1 cellular context compared by ENCODE assay signal in the genomic region with DNA sequence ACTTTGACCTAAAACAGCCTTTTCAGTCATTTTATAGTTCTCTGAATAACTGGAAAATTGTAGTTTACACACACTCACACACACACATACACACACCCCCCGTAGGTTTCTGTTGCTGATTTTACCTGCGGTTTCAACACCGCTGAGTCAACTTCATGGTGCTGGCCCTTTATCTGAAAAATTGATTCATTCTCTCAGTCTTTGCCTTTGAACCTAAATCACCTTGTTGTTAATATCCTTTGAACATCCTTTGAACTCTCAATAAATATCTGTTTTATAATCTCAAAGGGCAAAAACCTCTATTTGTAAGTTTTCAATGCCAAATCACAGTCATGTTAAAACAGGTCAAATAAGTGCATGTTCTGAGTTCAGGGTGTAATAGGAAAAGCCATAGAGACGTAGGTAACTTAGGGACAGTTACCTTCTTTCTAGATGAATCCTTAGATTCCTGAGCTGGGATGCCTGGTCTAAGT.
TF ChIP-seq lines count a peak whose summit lies in the region.

No MANE protein-coding gene starts in this region.

TF ChIP-seq in HepG2, 621 proteins besides CTCF, POLR2A, EP300 and RAD21 (continued from another document and continues in another):
- TF ChIP-seq REST (IDR thresholded peaks at IDR 0.05; ENCODE audit: borderline replicate concordance in 1 of 2, low read depth in 1 of 2, low read length in 2 of 2) (peak in 1 of 2 experiments; percentile 34; a peak in 1 of 4 replicates), BCLAF1 (IDR thresholded peaks at IDR 0.05) (no peak), TGIF2 (CRISPR knock-in tag; IDR thresholded peaks at IDR 0.05) (0 out of 2 replicates have a peak, but pooled peaks have one; percentile 19), RFX3 (CRISPR knock-in tag; IDR thresholded peaks at IDR 0.05) (no peak), SRY (CRISPR knock-in tag; IDR thresholded peaks at IDR 0.05) (no peak), MEIS1 (CRISPR knock-in tag; IDR thresholded peaks at IDR 0.05; ENCODE audit: borderline replicate concordance) (peak; percentile 45; the same call in 1 of the 2 replicates), GTF3A (CRISPR knock-in tag; conservative IDR thresholded peaks at IDR 0.05) (no peak), AHDC1 (CRISPR knock-in tag; IDR thresholded peaks at IDR 0.05; ENCODE audit: borderline replicate concordance) (peak; percentile 92), RCOR2 (CRISPR knock-in tag; IDR thresholded peaks at IDR 0.05) (peak; percentile 89), ZNF12 (CRISPR knock-in tag; IDR thresholded peaks at IDR 0.05) (no peak; the same call in 1 of the 2 replicates), SSRP1 (CRISPR knock-in tag; IDR thresholded peaks at IDR 0.05) (peak; percentile 51; the same call in 1 of the 2 replicates), KDM6A (CRISPR knock-in tag; IDR thresholded peaks at IDR 0.05; ENCODE audit: low read depth) (peak; percentile 48), CEBPB (IDR thresholded peaks at IDR 0.05; ENCODE audit: borderline replicate concordance, low read depth, low read length) (peak; percentile 66; the same call in 1 of the 2 replicates), MIXL1 (CRISPR knock-in tag; IDR thresholded peaks at IDR 0.05) (peak; percentile 21; the same call in 1 of the 2 replicates), KLF6 (CRISPR knock-in tag; IDR thresholded peaks at IDR 0.05) (no peak; the same call in 1 of the 2 replicates), ZNF775 (CRISPR knock-in tag; IDR thresholded peaks at IDR 0.05; ENCODE audit: borderline replicate concordance) (0 out of 2 replicates have a peak, but pooled peaks have one; percentile 48), NCOA2 (CRISPR knock-in tag; IDR thresholded peaks at IDR 0.05) (peak; percentile 92), ZEB1 (IDR thresholded peaks at IDR 0.05; ENCODE audit: insufficient replicate concordance, low read depth) (peak; percentile 86), SMARCC2 (IDR thresholded peaks at IDR 0.05) (peak; percentile 9; the same call in 1 of the 2 replicates), ZNF280D (CRISPR knock-in tag; IDR thresholded peaks at IDR 0.05) (no peak), NFE2 (CRISPR knock-in tag; IDR thresholded peaks at IDR 0.05) (no peak), TOE1 (CRISPR knock-in tag; IDR thresholded peaks at IDR 0.05) (peak; percentile 56; the same call in 1 of the 2 replicates), FOSL2 (CRISPR knock-in tag; IDR thresholded peaks at IDR 0.05) (peak; percentile 92), TAF1 (CRISPR knock-in tag; IDR thresholded peaks at IDR 0.05) (no peak), ELF1 (CRISPR knock-in tag; IDR thresholded peaks at IDR 0.05) (peak; percentile 22; the same call in 1 of the 2 replicates), FOXO1 (CRISPR knock-in tag; IDR thresholded peaks at IDR 0.05) (peak; percentile 74; the same call in 1 of the 2 replicates), CBFB (CRISPR knock-in tag; IDR thresholded peaks at IDR 0.05) (0 out of 2 replicates have a peak, but pooled peaks have one; percentile 56), KDM1A (CRISPR knock-in tag; IDR thresholded peaks at IDR 0.05) (peak; percentile 41; the same call in 1 of the 2 replicates), HMG20A (CRISPR knock-in tag; IDR thresholded peaks at IDR 0.05; ENCODE audit: borderline replicate concordance) (peak; percentile 94)
- TF ChIP-seq, protein P1, sequence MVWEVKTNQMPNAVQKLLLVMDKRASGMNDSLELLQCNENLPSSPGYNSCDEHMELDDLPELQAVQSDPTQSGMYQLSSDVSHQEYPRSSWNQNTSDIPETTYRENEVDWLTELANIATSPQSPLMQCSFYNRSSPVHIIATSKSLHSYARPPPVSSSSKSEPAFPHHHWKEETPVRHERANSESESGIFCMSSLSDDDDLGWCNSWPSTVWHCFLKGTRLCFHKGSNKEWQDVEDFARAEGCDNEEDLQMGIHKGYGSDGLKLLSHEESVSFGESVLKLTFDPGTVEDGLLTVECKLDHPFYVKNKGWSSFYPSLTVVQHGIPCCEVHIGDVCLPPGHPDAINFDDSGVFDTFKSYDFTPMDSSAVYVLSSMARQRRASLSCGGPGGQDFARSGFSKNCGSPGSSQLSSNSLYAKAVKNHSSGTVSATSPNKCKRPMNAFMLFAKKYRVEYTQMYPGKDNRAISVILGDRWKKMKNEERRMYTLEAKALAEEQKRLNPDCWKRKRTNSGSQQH (CRISPR knock-in tag; IDR thresholded peaks at IDR 0.05; ENCODE audit: low read depth): no peak
- TF ChIP-seq, protein P2, sequence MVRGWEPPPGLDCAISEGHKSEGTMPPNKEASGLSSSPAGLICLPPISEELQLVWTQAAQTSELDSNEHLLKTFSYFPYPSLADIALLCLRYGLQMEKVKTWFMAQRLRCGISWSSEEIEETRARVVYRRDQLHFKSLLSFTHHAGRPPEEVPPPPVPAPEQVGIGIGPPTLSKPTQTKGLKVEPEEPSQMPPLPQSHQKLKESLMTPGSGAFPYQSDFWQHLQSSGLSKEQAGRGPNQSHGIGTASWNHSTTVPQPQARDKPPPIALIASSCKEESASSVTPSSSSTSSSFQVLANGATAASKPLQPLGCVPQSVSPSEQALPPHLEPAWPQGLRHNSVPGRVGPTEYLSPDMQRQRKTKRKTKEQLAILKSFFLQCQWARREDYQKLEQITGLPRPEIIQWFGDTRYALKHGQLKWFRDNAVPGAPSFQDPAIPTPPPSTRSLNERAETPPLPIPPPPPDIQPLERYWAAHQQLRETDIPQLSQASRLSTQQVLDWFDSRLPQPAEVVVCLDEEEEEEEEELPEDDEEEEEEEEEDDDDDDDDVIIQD (CRISPR knock-in tag; IDR thresholded peaks at IDR 0.05; ENCODE audit: low read depth): peak; percentile 32; the same call in 1 of the 2 replicates
- TF ChIP-seq, protein P3, sequence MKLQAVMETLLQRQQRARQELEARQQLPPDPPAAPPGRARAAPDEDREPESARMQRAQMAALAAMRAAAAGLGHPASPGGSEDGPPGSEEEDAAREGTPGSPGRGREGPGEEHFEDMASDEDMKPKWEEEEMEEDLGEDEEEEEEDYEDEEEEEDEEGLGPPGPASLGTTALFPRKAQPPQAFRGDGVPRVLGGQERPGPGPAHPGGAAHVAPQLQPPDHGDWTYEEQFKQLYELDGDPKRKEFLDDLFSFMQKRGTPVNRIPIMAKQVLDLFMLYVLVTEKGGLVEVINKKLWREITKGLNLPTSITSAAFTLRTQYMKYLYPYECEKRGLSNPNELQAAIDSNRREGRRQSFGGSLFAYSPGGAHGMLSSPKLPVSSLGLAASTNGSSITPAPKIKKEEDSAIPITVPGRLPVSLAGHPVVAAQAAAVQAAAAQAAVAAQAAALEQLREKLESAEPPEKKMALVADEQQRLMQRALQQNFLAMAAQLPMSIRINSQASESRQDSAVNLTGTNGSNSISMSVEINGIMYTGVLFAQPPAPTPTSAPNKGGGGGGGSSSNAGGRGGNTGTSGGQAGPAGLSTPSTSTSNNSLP (IDR thresholded peaks at IDR 0.05; ENCODE audit: low read depth, low read length): peak; percentile 95
- TF ChIP-seq, protein P4, sequence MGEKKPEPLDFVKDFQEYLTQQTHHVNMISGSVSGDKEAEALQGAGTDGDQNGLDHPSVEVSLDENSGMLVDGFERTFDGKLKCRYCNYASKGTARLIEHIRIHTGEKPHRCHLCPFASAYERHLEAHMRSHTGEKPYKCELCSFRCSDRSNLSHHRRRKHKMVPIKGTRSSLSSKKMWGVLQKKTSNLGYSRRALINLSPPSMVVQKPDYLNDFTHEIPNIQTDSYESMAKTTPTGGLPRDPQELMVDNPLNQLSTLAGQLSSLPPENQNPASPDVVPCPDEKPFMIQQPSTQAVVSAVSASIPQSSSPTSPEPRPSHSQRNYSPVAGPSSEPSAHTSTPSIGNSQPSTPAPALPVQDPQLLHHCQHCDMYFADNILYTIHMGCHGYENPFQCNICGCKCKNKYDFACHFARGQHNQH (CRISPR knock-in tag; IDR thresholded peaks at IDR 0.05): peak; percentile 47; the same call in 1 of the 2 replicates
